Comparison of ENCODE assay signal across 8 cellular contexts in genomic region chr7:22728416-22729029, GRCh38. TPM values are rescaled to one million over a fixed set of nuclear protein-coding genes. Genes with fewer than 3 reads are reported as not detected.
DNase-seq lines count a peak whose midpoint lies in the region; ATAC-seq and TF ChIP-seq lines count a peak whose summit lies in the region.

No MANE protein-coding gene starts in this region.

- DNase-seq in activated CD4-positive, alpha-beta T cell treated with anti-CD3 and anti-CD28 coated beads for 36 hours: no peak
- no peak for DNase-seq in activated CD4-positive, alpha-beta T cell treated with anti-CD3 and anti-CD28 coated beads, Interleukin-2, amount 50 U/mL, for 1 hour
- DNase-seq in MV-4-11 (lab: John Stamatoyannopoulos, UW) (peak; percentile 46), breast epithelium (ENCODE audit: low spot score in 2 of 2) (no peak)
- no peak for DNase-seq in activated T-cell treated with anti-CD3 and anti-CD28 coated beads, Interleukin-2, amount 50 U/mL, for 72 hours

- H3K9me3 Mint-ChIP-seq in activated CD4-positive, alpha-beta T cell treated with anti-CD3 and anti-CD28 coated beads for 36 hours (ENCODE audit: low read depth): no peaks in the 10 kb centered on the region
- H3K9me3 Mint-ChIP-seq in nephron: no peaks in the 10 kb centered on the region
- H3K9me3 Mint-ChIP-seq in activated T-cell treated with anti-CD3 and anti-CD28 coated beads, Interleukin-2, amount 50 U/mL, for 72 hours: no peaks in the 10 kb centered on the region

- peaks cover 0 to 5% of the 10 kb centered on the region in 2 donors for H3K4me1 ChIP-seq in breast epithelium

- POLR2A ChIA-PET in activated CD4-positive, alpha-beta T cell treated with anti-CD3 and anti-CD28 coated beads for 36 hours (lab: Charles Lee): no interaction called here

- H3K4me1 Mint-ChIP-seq in activated CD4-positive, alpha-beta T cell treated with anti-CD3 and anti-CD28 coated beads for 36 hours: peaks cover 24% of the 10 kb centered on the region
- H3K4me1 Mint-ChIP-seq in nephron: peaks cover 28% of the 10 kb centered on the region
- H3K4me1 Mint-ChIP-seq in activated T-cell treated with anti-CD3 and anti-CD28 coated beads, Interleukin-2, amount 50 U/mL, for 72 hours (ENCODE audit: low read depth): peaks cover 37% of the 10 kb centered on the region

- H3K4me3 Mint-ChIP-seq in activated CD4-positive, alpha-beta T cell treated with anti-CD3 and anti-CD28 coated beads for 36 hours: no peak overlapping the region
- no peak overlapping the region for H3K4me3 Mint-ChIP-seq in nephron
- no peak overlapping the region for H3K4me3 Mint-ChIP-seq in activated T-cell treated with anti-CD3 and anti-CD28 coated beads, Interleukin-2, amount 50 U/mL, for 72 hours

- no peak for TF ChIP-seq POLR2A in breast epithelium (IDR thresholded peaks at IDR 0.05)

- no peak overlapping the region for H3K27ac ChIP-seq in breast epithelium

- peak; percentile 34 for ATAC-seq in activated CD4-positive, alpha-beta T cell treated with anti-CD3 and anti-CD28 coated beads for 36 hours
- ATAC-seq in HG02623 (IDR thresholded peaks at IDR 0.05; ENCODE audit: unreplicated experiment) (no peak), HG03039 (IDR thresholded peaks at IDR 0.05; ENCODE audit: unreplicated experiment) (no peak)
- no peak for ATAC-seq in activated T-cell treated with anti-CD3 and anti-CD28 coated beads, Interleukin-2, amount 50 U/mL, for 72 hours (replicated peaks in 1 of 2)

- intact Hi-C loops in activated CD4-positive, alpha-beta T cell treated with anti-CD3 and anti-CD28 coated beads for 36 hours (cut with DNase I, micrococcal nuclease): loop anchor here in 1 of 2 experiments (5.0 to 10.0 kb wide), 2 partner anchors 66 to 326 kb away; no protein-coding TSS in a partner anchor
- intact Hi-C loops in breast epithelium (cut with DNase I; ENCODE audit: low total_unique reads): no loop called here

- H3K27ac Mint-ChIP-seq in activated CD4-positive, alpha-beta T cell treated with anti-CD3 and anti-CD28 coated beads for 36 hours: no peak overlapping the region
- H3K27ac Mint-ChIP-seq in nephron: no peak overlapping the region
- H3K27ac Mint-ChIP-seq in activated T-cell treated with anti-CD3 and anti-CD28 coated beads, Interleukin-2, amount 50 U/mL, for 72 hours: no peak overlapping the region

- H3K36me3 ChIP-seq in breast epithelium: no peaks in the 10 kb centered on the region

- H3K9me3 ChIP-seq in breast epithelium: no peaks in the 10 kb centered on the region

- no peaks in the 10 kb centered on the region for H3K36me3 Mint-ChIP-seq in activated CD4-positive, alpha-beta T cell treated with anti-CD3 and anti-CD28 coated beads for 36 hours (ENCODE audit: low read depth)
- H3K36me3 Mint-ChIP-seq in nephron (ENCODE audit: low read depth): no peaks in the 10 kb centered on the region
- no peaks in the 10 kb centered on the region for H3K36me3 Mint-ChIP-seq in activated T-cell treated with anti-CD3 and anti-CD28 coated beads, Interleukin-2, amount 50 U/mL, for 72 hours (ENCODE audit: insufficient read depth in 2 of 2)

- CTCF ChIA-PET in activated CD4-positive, alpha-beta T cell treated with anti-CD3 and anti-CD28 coated beads for 36 hours (lab: Charles Lee): interaction anchor here (0.6 to 8.8 kb wide), 19 partner anchors 9 to 676 kb away, joined by 3 to 311 read pairs (median 5); no protein-coding TSS in a partner anchor

- H3K4me3 ChIP-seq in breast epithelium: peak overlapping the region in 1 of 3 donors; percentile 29

- H3K27me3 ChIP-seq in breast epithelium: no peaks in the 10 kb centered on the region

- peaks cover 28% of the 10 kb centered on the region for H3K27me3 Mint-ChIP-seq in activated CD4-positive, alpha-beta T cell treated with anti-CD3 and anti-CD28 coated beads for 36 hours
- peaks cover 4% of the 10 kb centered on the region for H3K27me3 Mint-ChIP-seq in nephron (ENCODE audit: low read depth)
- peaks cover 57% of the 10 kb centered on the region for H3K27me3 Mint-ChIP-seq in activated T-cell treated with anti-CD3 and anti-CD28 coated beads, Interleukin-2, amount 50 U/mL, for 72 hours (ENCODE audit: low read depth)

- TF ChIP-seq CTCF in breast epithelium (IDR thresholded peaks at IDR 0.05) (peak in 2 of 3 donors; percentile 20 to 36), nephron (IDR thresholded peaks at IDR 0.05; ENCODE audit: unreplicated experiment in 3 of 3) (peak; percentile 36 to 44 (median 38))

RNA-seq across cellular contexts. Expression of gene IL6, which starts 1.5 kb away (rescaled TPM):
- total RNA-seq in activated CD4-positive, alpha-beta T cell treated with anti-CD3 and anti-CD28 coated beads for 36 hours: 1 to 10 TPM; 1.6 to 4.5 TPM
- total RNA-seq in breast epithelium: 10 to 100 TPM in 2 of 3 donors, 1 to 10 TPM in 1; 3.8 to 55.3 (median 11.8) TPM
- total RNA-seq in activated T-cell treated with anti-CD3 and anti-CD28 coated beads, Interleukin-2, amount 50 U/mL, for 72 hours: 1 to 10 TPM in 1 of 2 donors, under 1 TPM in 1; 0.46 to 2.4 TPM
